ENCODE assay signal across 1 cellular context in the genomic region with DNA sequence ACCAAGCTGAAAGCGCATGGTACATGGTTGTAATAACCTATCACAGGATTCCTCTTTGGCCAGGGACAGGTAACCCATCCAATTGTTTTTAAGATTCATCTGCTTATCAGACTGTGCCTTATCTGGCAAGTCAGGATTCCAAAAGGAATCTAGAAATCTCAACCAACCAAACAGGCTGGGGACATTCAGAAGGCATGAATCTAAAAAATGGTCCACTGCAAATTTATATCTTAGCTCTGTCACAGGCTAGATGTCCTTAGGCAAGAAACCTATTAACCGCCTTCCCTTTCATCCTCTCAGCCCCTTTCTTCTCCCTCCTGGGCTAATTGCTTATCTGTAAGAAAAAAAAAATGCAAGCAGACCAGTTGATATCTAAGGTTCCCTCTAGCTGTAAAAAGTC.
TF ChIP-seq lines count a peak whose summit lies in the region.

No MANE protein-coding gene starts in this region.

TF ChIP-seq in HEK293, 187 proteins besides CTCF, POLR2A, EP300 and RAD21 (continued from another document):
- TF ChIP-seq, protein P1, sequence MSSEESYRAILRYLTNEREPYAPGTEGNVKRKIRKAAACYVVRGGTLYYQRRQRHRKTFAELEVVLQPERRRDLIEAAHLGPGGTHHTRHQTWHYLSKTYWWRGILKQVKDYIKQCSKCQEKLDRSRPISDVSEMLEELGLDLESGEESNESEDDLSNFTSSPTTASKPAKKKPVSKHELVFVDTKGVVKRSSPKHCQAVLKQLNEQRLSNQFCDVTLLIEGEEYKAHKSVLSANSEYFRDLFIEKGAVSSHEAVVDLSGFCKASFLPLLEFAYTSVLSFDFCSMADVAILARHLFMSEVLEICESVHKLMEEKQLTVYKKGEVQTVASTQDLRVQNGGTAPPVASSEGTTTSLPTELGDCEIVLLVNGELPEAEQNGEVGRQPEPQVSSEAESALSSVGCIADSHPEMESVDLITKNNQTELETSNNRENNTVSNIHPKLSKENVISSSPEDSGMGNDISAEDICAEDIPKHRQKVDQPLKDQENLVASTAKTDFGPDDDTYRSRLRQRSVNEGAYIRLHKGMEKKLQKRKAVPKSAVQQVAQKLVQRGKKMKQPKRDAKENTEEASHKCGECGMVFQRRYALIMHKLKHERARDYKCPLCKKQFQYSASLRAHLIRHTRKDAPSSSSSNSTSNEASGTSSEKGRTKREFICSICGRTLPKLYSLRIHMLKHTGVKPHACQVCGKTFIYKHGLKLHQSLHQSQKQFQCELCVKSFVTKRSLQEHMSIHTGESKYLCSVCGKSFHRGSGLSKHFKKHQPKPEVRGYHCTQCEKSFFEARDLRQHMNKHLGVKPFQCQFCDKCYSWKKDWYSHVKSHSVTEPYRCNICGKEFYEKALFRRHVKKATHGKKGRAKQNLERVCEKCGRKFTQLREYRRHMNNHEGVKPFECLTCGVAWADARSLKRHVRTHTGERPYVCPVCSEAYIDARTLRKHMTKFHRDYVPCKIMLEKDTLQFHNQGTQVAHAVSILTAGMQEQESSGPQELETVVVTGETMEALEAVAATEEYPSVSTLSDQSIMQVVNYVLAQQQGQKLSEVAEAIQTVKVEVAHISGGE (tag by site-specific recombination; conservative IDR thresholded peaks at IDR 0.05; ENCODE audit: low read depth): no peak
